Comparison of ENCODE assay signal across 1 cellular context in genomic region chr10:99851825-99852224, GRCh38.
TF ChIP-seq lines count a peak whose summit lies in the region.

No MANE protein-coding gene starts in this region.

TF ChIP-seq in HCT116, 20 proteins besides CTCF, POLR2A, EP300 and RAD21 (continued from another document):
- TF ChIP-seq, protein P1, sequence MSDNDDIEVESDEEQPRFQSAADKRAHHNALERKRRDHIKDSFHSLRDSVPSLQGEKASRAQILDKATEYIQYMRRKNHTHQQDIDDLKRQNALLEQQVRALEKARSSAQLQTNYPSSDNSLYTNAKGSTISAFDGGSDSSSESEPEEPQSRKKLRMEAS (IDR thresholded peaks at IDR 0.05) = no peak
- TF ChIP-seq, protein P2, sequence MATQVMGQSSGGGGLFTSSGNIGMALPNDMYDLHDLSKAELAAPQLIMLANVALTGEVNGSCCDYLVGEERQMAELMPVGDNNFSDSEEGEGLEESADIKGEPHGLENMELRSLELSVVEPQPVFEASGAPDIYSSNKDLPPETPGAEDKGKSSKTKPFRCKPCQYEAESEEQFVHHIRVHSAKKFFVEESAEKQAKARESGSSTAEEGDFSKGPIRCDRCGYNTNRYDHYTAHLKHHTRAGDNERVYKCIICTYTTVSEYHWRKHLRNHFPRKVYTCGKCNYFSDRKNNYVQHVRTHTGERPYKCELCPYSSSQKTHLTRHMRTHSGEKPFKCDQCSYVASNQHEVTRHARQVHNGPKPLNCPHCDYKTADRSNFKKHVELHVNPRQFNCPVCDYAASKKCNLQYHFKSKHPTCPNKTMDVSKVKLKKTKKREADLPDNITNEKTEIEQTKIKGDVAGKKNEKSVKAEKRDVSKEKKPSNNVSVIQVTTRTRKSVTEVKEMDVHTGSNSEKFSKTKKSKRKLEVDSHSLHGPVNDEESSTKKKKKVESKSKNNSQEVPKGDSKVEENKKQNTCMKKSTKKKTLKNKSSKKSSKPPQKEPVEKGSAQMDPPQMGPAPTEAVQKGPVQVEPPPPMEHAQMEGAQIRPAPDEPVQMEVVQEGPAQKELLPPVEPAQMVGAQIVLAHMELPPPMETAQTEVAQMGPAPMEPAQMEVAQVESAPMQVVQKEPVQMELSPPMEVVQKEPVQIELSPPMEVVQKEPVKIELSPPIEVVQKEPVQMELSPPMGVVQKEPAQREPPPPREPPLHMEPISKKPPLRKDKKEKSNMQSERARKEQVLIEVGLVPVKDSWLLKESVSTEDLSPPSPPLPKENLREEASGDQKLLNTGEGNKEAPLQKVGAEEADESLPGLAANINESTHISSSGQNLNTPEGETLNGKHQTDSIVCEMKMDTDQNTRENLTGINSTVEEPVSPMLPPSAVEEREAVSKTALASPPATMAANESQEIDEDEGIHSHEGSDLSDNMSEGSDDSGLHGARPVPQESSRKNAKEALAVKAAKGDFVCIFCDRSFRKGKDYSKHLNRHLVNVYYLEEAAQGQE (IDR thresholded peaks at IDR 0.05; ENCODE audit: low read depth) = no peak
- TF ChIP-seq EZH2phosphoT487 (IDR thresholded peaks at IDR 0.05; ENCODE audit: borderline replicate concordance) (no peak), TCF7L2 (IDR thresholded peaks at IDR 0.05; ENCODE audit: borderline replicate concordance, extremely low read depth, insufficient read depth, insufficient read length) (no peak), SP1 (IDR thresholded peaks at IDR 0.05; ENCODE audit: low read depth) (no peak), YY1 (IDR thresholded peaks at IDR 0.05; ENCODE audit: extremely low read depth, insufficient replicate concordance, low read depth, low read length) (no peak), ELF1 (IDR thresholded peaks at IDR 0.05; ENCODE audit: borderline replicate concordance, low read depth) (no peak), SRF (IDR thresholded peaks at IDR 0.05; ENCODE audit: low read depth) (no peak)
TF ChIP-seq in HCT116: peak in this region for 0.
